27 cellular contexts compared by ENCODE assay signal in the genomic region with DNA sequence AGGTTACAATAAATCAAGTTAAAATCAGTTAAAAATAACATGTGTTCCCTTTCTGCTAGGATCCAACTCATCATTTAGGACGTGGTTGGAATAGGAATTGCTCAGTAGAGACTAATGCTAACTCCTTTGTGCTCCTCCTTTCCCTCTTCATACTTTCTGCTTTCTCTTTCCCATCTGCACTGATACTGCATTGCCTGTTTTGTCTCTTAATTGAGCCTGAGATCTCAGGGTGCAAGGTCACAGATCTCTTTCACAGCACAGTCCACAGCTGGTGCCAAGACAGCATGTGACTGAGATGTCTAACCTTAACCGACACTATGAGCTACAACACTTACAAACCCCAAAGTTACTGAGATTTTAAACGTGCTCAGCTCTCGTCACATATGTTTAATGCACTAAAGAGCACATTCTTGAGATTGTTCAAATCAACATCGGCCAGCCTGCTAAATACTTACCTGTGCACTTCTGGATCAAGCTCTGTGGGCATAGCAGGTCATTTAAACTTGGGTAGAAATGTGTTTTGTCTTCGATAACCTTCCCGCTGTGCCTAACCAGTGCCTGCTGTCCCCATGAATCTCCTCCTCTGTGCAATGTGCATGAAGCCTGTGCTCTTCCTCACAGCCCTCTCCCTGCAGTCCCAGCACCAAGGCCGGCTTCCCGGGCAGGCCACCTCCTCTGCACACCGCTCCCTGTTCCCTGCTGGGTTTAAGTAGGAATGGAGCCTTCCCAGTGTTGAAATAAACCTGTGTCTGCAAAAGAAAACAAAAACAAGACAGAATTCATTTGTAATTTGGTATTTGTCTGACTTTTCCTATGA. TPM values are rescaled to one million over a fixed set of nuclear protein-coding genes. Genes with fewer than 3 reads are reported as not detected.
DNase-seq lines count a peak whose midpoint lies in the region; ATAC-seq and TF ChIP-seq lines count a peak whose summit lies in the region.
"Had no signal": no experiment of that assay in that cellular context is flagged by ENCODE, and none has a peak within 500 bp of the region (broad histone marks: within the 10 kb centered on the region; RNA-seq: fewer than 3 reads in every experiment).

No MANE protein-coding gene starts in this region.

- H3K4me3 Mint-ChIP-seq in neural progenitor cell: no peak overlapping the region
- H3K4me3 Mint-ChIP-seq: activated naive CD8-positive, alpha-beta T cell treated with anti-CD3 and anti-CD28 coated beads, Interleukin-2, amount 10 ng/mL, durations not matched to agents 7 days and 5 days; naive thymus-derived CD8-positive, alpha-beta T cell had no signal

- H3K36me3 Mint-ChIP-seq in neural progenitor cell: no peaks in the 10 kb centered on the region
- H3K36me3 Mint-ChIP-seq: activated naive CD8-positive, alpha-beta T cell treated with anti-CD3 and anti-CD28 coated beads, Interleukin-2, amount 10 ng/mL, durations not matched to agents 7 days and 5 days; naive thymus-derived CD8-positive, alpha-beta T cell had no signal

- TF ChIP-seq CTCF in colonic mucosa (IDR thresholded peaks at IDR 0.05) (no peak), right atrium auricular region (IDR thresholded peaks at IDR 0.05) (no peak), neural progenitor cell (IDR thresholded peaks at IDR 0.05) (no peak)

- no peak overlapping the region for H3K9ac ChIP-seq in colonic mucosa (ENCODE audit: low read depth in 2 of 2, low read length in 2 of 2)
- no peak overlapping the region for H3K9ac ChIP-seq in neural progenitor cell
- H3K9ac ChIP-seq: BLaER1 treated with 17β-estradiol and CSF1 and Interleukin-3, amounts not matched to agents 10 nM and 100 nM had no signal

- DNase-seq in NCI-H1694 (lab: John Stamatoyannopoulos, UW) (peak; percentile 62), colonic mucosa (peak; percentile 14), right atrium auricular region (ENCODE audit: low spot score) (peak; percentile 30), neural progenitor cell (ENCODE audit: low spot score) (no peak), NCI-H524 treated with DMSO at 0.1 percent for 48 hours (lab: John Stamatoyannopoulos, UW) (no peak), germinal center (ENCODE audit: low spot score) (no peak)
- DNase-seq in activated CD4-positive, CD25-positive, alpha-beta regulatory T cell treated with anti-CD3 and anti-CD28 coated beads, Interleukin-2, amount 50 U/mL, for 72 hours: no peak
- DNase-seq: activated CD4-positive, alpha-beta T cell treated with anti-CD3 and anti-CD28 coated beads, Interleukin-2, amount 50 U/mL, for 1 hour; activated CD8-positive, alpha-beta memory T cell treated with anti-CD3 and anti-CD28 coated beads, Interleukin-2, amount 50 U/mL, for 48 hours; activated naive CD8-positive, alpha-beta T cell treated with anti-CD3 and anti-CD28 coated beads, Interleukin-2, amount 10 ng/mL, durations not matched to agents 7 days and 5 days; effector CD4-positive, alpha-beta T cell; gastrocnemius medialis; HCEC 1CT; Karpas-422; kidney; naive thymus-derived CD8-positive, alpha-beta T cell; NCI-H187 treated with DMSO at 0.1 percent for 48 hours; NCI-H345; Peyer's patch; stimulated activated CD4-positive, alpha-beta T cell treated with anti-CD3 and anti-CD28 coated beads, Interleukin-4, amount 100 ng/mL, for 1 hour; stimulated activated naive CD4-positive, alpha-beta T cell; T-helper 2 cell; testis; WERI-Rb-1 had no signal

- no peak overlapping the region for H2AFZ ChIP-seq in neural progenitor cell (replicated peaks)

- H3K4me1 ChIP-seq in colonic mucosa (no peaks in the 10 kb centered on the region), right atrium auricular region (no peaks in the 10 kb centered on the region), neural progenitor cell (peaks cover 11% of the 10 kb centered on the region)
- H3K4me1 ChIP-seq: gastrocnemius medialis had no signal

- no peak for ATAC-seq in GM18519 (IDR thresholded peaks at IDR 0.05; ENCODE audit: low FRiP score, unreplicated experiment)
- ATAC-seq: esophagus mucosa; gastrocnemius medialis; naive thymus-derived CD8-positive, alpha-beta T cell had no signal

- H3K9me3 ChIP-seq in colonic mucosa (no peaks in the 10 kb centered on the region), right atrium auricular region (no peaks in the 10 kb centered on the region), neural progenitor cell (ENCODE audit: low read depth) (no peaks in the 10 kb centered on the region)
- H3K9me3 ChIP-seq: gastrocnemius medialis, Peyer's patch, testis had no signal

- no peaks in the 10 kb centered on the region for H3K79me2 ChIP-seq in neural progenitor cell (ENCODE audit: low read depth)

- H3F3A ChIP-seq in neural progenitor cell (ENCODE audit: low read depth): no peaks in the 10 kb centered on the region

- H3K36me3 ChIP-seq in colonic mucosa (no peaks in the 10 kb centered on the region), right atrium auricular region (no peaks in the 10 kb centered on the region), neural progenitor cell (no peaks in the 10 kb centered on the region)
- H3K36me3 ChIP-seq: BLaER1 treated with 17β-estradiol and CSF1 and Interleukin-3, amounts not matched to agents 10 nM and 100 nM; gastrocnemius medialis; Peyer's patch; WERI-Rb-1 had no signal

- peaks cover 33% of the 10 kb centered on the region for H3K4me1 Mint-ChIP-seq in neural progenitor cell
- H3K4me1 Mint-ChIP-seq: activated naive CD8-positive, alpha-beta T cell treated with anti-CD3 and anti-CD28 coated beads, Interleukin-2, amount 10 ng/mL, durations not matched to agents 7 days and 5 days had no signal

- H3K4me3 ChIP-seq in colonic mucosa (no peak overlapping the region), right atrium auricular region (no peak overlapping the region), neural progenitor cell (no peak overlapping the region)
- H3K4me3 ChIP-seq: BLaER1 treated with 17β-estradiol and CSF1 and Interleukin-3, amounts not matched to agents 10 nM and 100 nM; gastrocnemius medialis; Peyer's patch; testis had no signal

- intact Hi-C loops in colonic mucosa (cut with DNase I): no loop called here

- H3K27ac ChIP-seq in colonic mucosa (no peak overlapping the region), right atrium auricular region (peak overlapping the region in 1 of 2 donors; percentile 23), neural progenitor cell (no peak overlapping the region)
- H3K27ac ChIP-seq: BLaER1 treated with 17β-estradiol and CSF1 and Interleukin-3, amounts not matched to agents 10 nM and 100 nM; gastrocnemius medialis; testis; WERI-Rb-1 had no signal

- peak overlapping the region; percentile 2 for H3K27ac Mint-ChIP-seq in neural progenitor cell
- H3K27ac Mint-ChIP-seq: activated naive CD8-positive, alpha-beta T cell treated with anti-CD3 and anti-CD28 coated beads, Interleukin-2, amount 10 ng/mL, durations not matched to agents 7 days and 5 days; naive thymus-derived CD8-positive, alpha-beta T cell had no signal

- no peaks in the 10 kb centered on the region for H3K9me3 Mint-ChIP-seq in neural progenitor cell
- H3K9me3 Mint-ChIP-seq: activated naive CD8-positive, alpha-beta T cell treated with anti-CD3 and anti-CD28 coated beads, Interleukin-2, amount 10 ng/mL, durations not matched to agents 7 days and 5 days; naive thymus-derived CD8-positive, alpha-beta T cell had no signal

- H3K4me2 ChIP-seq in neural progenitor cell: no peak overlapping the region

- H3K27me3 ChIP-seq in colonic mucosa (no peaks in the 10 kb centered on the region), right atrium auricular region (no peaks in the 10 kb centered on the region), neural progenitor cell (no peaks in the 10 kb centered on the region)
- H3K27me3 ChIP-seq: BLaER1 treated with 17β-estradiol and CSF1 and Interleukin-3, amounts not matched to agents 10 nM and 100 nM; gastrocnemius medialis; Peyer's patch; testis had no signal

- H4K20me1 ChIP-seq in neural progenitor cell (ENCODE audit: low read depth): no peaks in the 10 kb centered on the region
- H4K20me1 ChIP-seq: BLaER1 treated with 17β-estradiol and CSF1 and Interleukin-3, amounts not matched to agents 10 nM and 100 nM had no signal

- peaks cover 8% of the 10 kb centered on the region for H3K27me3 Mint-ChIP-seq in neural progenitor cell (ENCODE audit: insufficient read depth, low read depth)

RNA-seq across cellular contexts. Expression of a gene that starts 39.6 kb away (rescaled TPM):
- total RNA-seq in colonic mucosa (100 to 1,000 TPM; 213 to 232 TPM), right atrium auricular region (10 to 100 TPM; 51.6 to 51.8 TPM), neural progenitor cell (ENCODE audit: low replicate concordance) (261 and 357 TPM in 2 replicates)

Comparison
In these comparisons a context has a peak if more than half of its experiments do, and no peak if none do; other contexts are left out.
1. DNase-seq: peak in NCI-H1694 (single experiment), colonic mucosa (single experiment) and right atrium auricular region (single experiment); none in neural progenitor cell (single experiment), NCI-H524 treated with DMSO at 0.1 percent for 48 hours (single experiment), germinal center (single experiment) and activated CD4-positive, CD25-positive, alpha-beta regulatory T cell treated with anti-CD3 and anti-CD28 coated beads, Interleukin-2, amount 50 U/mL, for 72 hours (single experiment).